8 cellular contexts compared by ENCODE assay signal in genomic region chr13:39602277-39602613, GRCh38. TPM values are rescaled to one million over a fixed set of nuclear protein-coding genes. Genes with fewer than 3 reads are reported as not detected.
A peak's percentile ranks its signal among the peaks of the same experiment; 100 is the strongest.
DNase-seq lines count a peak whose midpoint lies in the region; ATAC-seq and TF ChIP-seq lines count a peak whose summit lies in the region.

No MANE protein-coding gene starts in this region.

- intact Hi-C loops in activated CD4-positive, alpha-beta T cell treated with anti-CD3 and anti-CD28 coated beads, Interleukin-2, amount 10 ng/mL, durations not matched to agents 24 days and 14 days (cut with micrococcal nuclease), result loop anchor here (2.0 to 5.0 kb wide), 3 partner anchors 55 to 1255 kb away; partner anchors contain the start of genes COG6, NHLRC3, PROSER1 and UFM1
- intact Hi-C loops in spleen (cut with DNase I; ENCODE audit: low total_unique reads), result no loop called here

- peaks cover 63% of the 10 kb centered on the region for H3K27me3 Mint-ChIP-seq in activated CD4-positive, alpha-beta T cell treated with anti-CD3 and anti-CD28 coated beads, Interleukin-2, amount 10 ng/mL, durations not matched to agents 24 days and 14 days

- peaks cover 26% of the 10 kb centered on the region for H3K4me1 ChIP-seq in SJSA1 (replicated peaks)
- H3K4me1 ChIP-seq in foreskin keratinocyte, result peaks cover 20% of the 10 kb centered on the region
- peaks cover 0 to 43% (median 16%) of the 10 kb centered on the region in 6 donors for H3K4me1 ChIP-seq in spleen

- peak overlapping the region; percentile 86 for H3K4me3 Mint-ChIP-seq in activated CD4-positive, alpha-beta T cell treated with anti-CD3 and anti-CD28 coated beads, Interleukin-2, amount 10 ng/mL, durations not matched to agents 24 days and 14 days

- DNase-seq in activated CD4-positive, alpha-beta T cell treated with anti-CD3 and anti-CD28 coated beads, Interleukin-2, amount 10 ng/mL, durations not matched to agents 24 days and 14 days, result no peak
- DNase-seq in activated CD4-positive, alpha-beta T cell treated with anti-CD3 and anti-CD28 coated beads for 4 hours, result no peak
- DNase-seq in SJSA1 (ENCODE audit: low read depth in 1 of 2, low spot score in 2 of 2) (no peak), foreskin keratinocyte (peak in 1 of 2 donors; percentile 7), spleen (no peak), NCI-H524 treated with DMSO at 0.1 percent for 48 hours (lab: John Stamatoyannopoulos, UW) (no peak)
- no peak for DNase-seq in effector CD4-positive, alpha-beta T cell

- no peak for TF ChIP-seq POLR2A in spleen (IDR thresholded peaks at IDR 0.05)

- no peaks in the 10 kb centered on the region for H3K27me3 ChIP-seq in SJSA1 (replicated peaks)
- no peaks in the 10 kb centered on the region for H3K27me3 ChIP-seq in foreskin keratinocyte
- H3K27me3 ChIP-seq in spleen (replicated peaks in 1 of 7), result peaks cover 0 to 40% (median 12%) of the 10 kb centered on the region in 7 donors

- H3K36me3 ChIP-seq in SJSA1 (peaks cover 35% of the 10 kb centered on the region), spleen (no peaks in the 10 kb centered on the region)

- WGBS in spleen, 5 donors, result 0 to 2% (median 1%) methylated on average over 11 of the region's 11 CpGs

- peak overlapping the region; percentile 49 for H3K27ac Mint-ChIP-seq in activated CD4-positive, alpha-beta T cell treated with anti-CD3 and anti-CD28 coated beads, Interleukin-2, amount 10 ng/mL, durations not matched to agents 24 days and 14 days

- H3K4me1 Mint-ChIP-seq in activated CD4-positive, alpha-beta T cell treated with anti-CD3 and anti-CD28 coated beads, Interleukin-2, amount 10 ng/mL, durations not matched to agents 24 days and 14 days, result peaks cover 14% of the 10 kb centered on the region

- H3K27ac ChIP-seq in SJSA1 (peak overlapping the region; percentile 90), foreskin keratinocyte (peak overlapping the region; percentile 75), spleen (peak overlapping the region; percentile 60 to 89 (median 86))

- H3K4me3 ChIP-seq in SJSA1 (peak overlapping the region; percentile 93), spleen (peak overlapping the region; percentile 57 to 86 (median 66))

- H3K9me3 Mint-ChIP-seq in activated CD4-positive, alpha-beta T cell treated with anti-CD3 and anti-CD28 coated beads, Interleukin-2, amount 10 ng/mL, durations not matched to agents 24 days and 14 days, result no peaks in the 10 kb centered on the region

- TF ChIP-seq CTCF in foreskin keratinocyte (conservative IDR thresholded peaks at IDR 0.05) (no peak), spleen (IDR thresholded peaks at IDR 0.05 in 8 of 11, conservative IDR thresholded peaks at IDR 0.05 in 3 of 11) (peak in 1 of 11 experiments; percentile 24)

- H3K9me3 ChIP-seq in SJSA1 (replicated peaks) (no peaks in the 10 kb centered on the region), spleen (no peaks in the 10 kb centered on the region)

- H3K36me3 Mint-ChIP-seq in activated CD4-positive, alpha-beta T cell treated with anti-CD3 and anti-CD28 coated beads, Interleukin-2, amount 10 ng/mL, durations not matched to agents 24 days and 14 days (ENCODE audit: low read depth), result no peaks in the 10 kb centered on the region

- peak; percentile 21 for ATAC-seq in HG02798 (IDR thresholded peaks at IDR 0.05; ENCODE audit: poor library complexity, unreplicated experiment)
- ATAC-seq in foreskin keratinocyte, result peak; percentile 8

RNA-seq across cellular contexts. Expression of gene LHFPL6, which starts 0.7 kb away (rescaled TPM):
- total RNA-seq in activated CD4-positive, alpha-beta T cell treated with anti-CD3 and anti-CD28 coated beads, Interleukin-2, amount 10 ng/mL, durations not matched to agents 24 days and 14 days, result 4.8 TPM in 2 replicates
- total RNA-seq in SJSA1 (2014; rRNA removed; shearing (Covaris generic)), result 68.9 and 76.3 TPM in 2 replicates
- total RNA-seq in foreskin keratinocyte (20.9 and 21.8 TPM in 2 replicates), spleen (10 to 100 TPM; 23.8 to 49.0 (median 43.4) TPM)
- polyA plus RNA-seq in foreskin keratinocyte (12.6 and 15.5 TPM in 2 replicates), spleen (10 to 100 TPM in 1 of 3 donors, 1 to 10 TPM in 2; 6.9 to 12.0 (median 8.3) TPM)

RNA-seq across cellular contexts. Expression of gene COG6, which starts 53.2 kb away (rescaled TPM):
- total RNA-seq in activated CD4-positive, alpha-beta T cell treated with anti-CD3 and anti-CD28 coated beads, Interleukin-2, amount 10 ng/mL, durations not matched to agents 24 days and 14 days, result 24.3 and 30.3 TPM in 2 replicates
- 21.9 and 23.7 TPM in 2 replicates for total RNA-seq in SJSA1 (2014; rRNA removed; shearing (Covaris generic))
- total RNA-seq in foreskin keratinocyte (14.5 and 17.7 TPM in 2 replicates), spleen (10 to 100 TPM; 18.6 to 41.9 (median 29.4) TPM)
- polyA plus RNA-seq in foreskin keratinocyte (5.0 and 5.1 TPM in 2 replicates), spleen (1 to 10 TPM; 5.7 to 8.8 (median 6.6) TPM)
